In genomic region chr12:121656122-121656521, GRCh38 we compare ENCODE assay signal across 20 cellular contexts. TPM values are rescaled to one million over a fixed set of nuclear protein-coding genes. Genes with fewer than 3 reads are reported as not detected.
DNase-seq lines count a peak whose midpoint lies in the region; ATAC-seq and TF ChIP-seq lines count a peak whose summit lies in the region.
"Had no signal": no experiment of that assay in that cellular context is flagged by ENCODE, and none has a peak within 500 bp of the region (broad histone marks: within the 10 kb centered on the region; RNA-seq: fewer than 3 reads in every experiment).

No MANE protein-coding gene starts in this region.

- no peak overlapping the region for H3K4me3 Mint-ChIP-seq in T-helper 2 cell treated with Interferon-gamma antibody and Interleukin-4, amounts not matched to agents 5 μg/mL and 100 μg/mL, for 36 hours
- no peak overlapping the region for H3K4me3 Mint-ChIP-seq in CD4-positive, alpha-beta T cell
- no peak overlapping the region for H3K4me3 Mint-ChIP-seq in naive thymus-derived CD8-positive, alpha-beta T cell
- H3K4me3 Mint-ChIP-seq in stimulated activated effector memory CD8-positive, alpha-beta T cell treated with anti-CD3 and anti-CD28 coated beads, Interleukin-12 subunit alpha, Interleukin-12 subunit beta, amount 100 ng/mL, for 72 hours: no peak overlapping the region
- H3K4me3 Mint-ChIP-seq: CD8-positive, alpha-beta memory T cell had no signal

- peaks cover 25% of the 10 kb centered on the region for H3K36me3 Mint-ChIP-seq in T-helper 2 cell treated with Interferon-gamma antibody and Interleukin-4, amounts not matched to agents 5 μg/mL and 100 μg/mL, for 36 hours (ENCODE audit: low read depth)
- peaks cover 15% of the 10 kb centered on the region for H3K36me3 Mint-ChIP-seq in CD4-positive, alpha-beta T cell (ENCODE audit: low read depth)
- no peaks in the 10 kb centered on the region for H3K36me3 Mint-ChIP-seq in naive thymus-derived CD8-positive, alpha-beta T cell
- peaks cover 14% of the 10 kb centered on the region for H3K36me3 Mint-ChIP-seq in stimulated activated effector memory CD8-positive, alpha-beta T cell treated with anti-CD3 and anti-CD28 coated beads, Interleukin-12 subunit alpha, Interleukin-12 subunit beta, amount 100 ng/mL, for 72 hours

- TF ChIP-seq CTCF in CD4-positive, alpha-beta T cell (IDR thresholded peaks at IDR 0.05): no peak
- no peak for TF ChIP-seq CTCF in WERI-Rb-1 (IDR thresholded peaks at IDR 0.05; ENCODE audit: low read depth, low read length)
- no peak for TF ChIP-seq CTCF in ascending aorta (IDR thresholded peaks at IDR 0.05)

- H3K36me3 ChIP-seq in WERI-Rb-1: no peaks in the 10 kb centered on the region
- H3K36me3 ChIP-seq in ascending aorta: no peaks in the 10 kb centered on the region
- H3K36me3 ChIP-seq: SJSA1 had no signal

- CTCF ChIA-PET in CD4-positive, alpha-beta T cell (lab: Charles Lee): interaction anchor here (2.1 to 5.5 kb wide), 2 partner anchors 13 to 16 kb away, joined by 6 to 20 read pairs; partner anchors contain the start of gene MORN3

- H3K27ac Mint-ChIP-seq in T-helper 2 cell treated with Interferon-gamma antibody and Interleukin-4, amounts not matched to agents 5 μg/mL and 100 μg/mL, for 36 hours: peak overlapping the region; percentile 67
- H3K27ac Mint-ChIP-seq in CD4-positive, alpha-beta T cell: peak overlapping the region; percentile 68
- H3K27ac Mint-ChIP-seq in naive thymus-derived CD8-positive, alpha-beta T cell: peak overlapping the region in 8 of 10 donors; percentile 48 to 86 (median 75)
- no peak overlapping the region for H3K27ac Mint-ChIP-seq in stimulated activated effector memory CD8-positive, alpha-beta T cell treated with anti-CD3 and anti-CD28 coated beads, Interleukin-12 subunit alpha, Interleukin-12 subunit beta, amount 100 ng/mL, for 72 hours

- no peaks in the 10 kb centered on the region for H3K4me1 ChIP-seq in ascending aorta
- H3K4me1 ChIP-seq: SJSA1 had no signal

- H3K4me3 ChIP-seq in WERI-Rb-1 (ENCODE audit: low read depth, low read length): no peak overlapping the region
- no peak overlapping the region for H3K4me3 ChIP-seq in ascending aorta
- H3K4me3 ChIP-seq: PC-9, SJSA1 had no signal

- DNase-seq in T-helper 2 cell treated with Interferon-gamma antibody and Interleukin-4, amounts not matched to agents 5 μg/mL and 100 μg/mL, for 36 hours (ENCODE audit: low spot score): no peak
- DNase-seq in T-helper 2 cell: no peak
- DNase-seq in CD4-positive, alpha-beta T cell: no peak
- DNase-seq in WERI-Rb-1: no peak
- DNase-seq in naive thymus-derived CD8-positive, alpha-beta T cell: no peak
- DNase-seq in stimulated activated effector memory CD8-positive, alpha-beta T cell treated with anti-CD3 and anti-CD28 coated beads, Interleukin-12 subunit alpha, Interleukin-12 subunit beta, amount 100 ng/mL, for 72 hours (ENCODE audit: low spot score in 2 of 2): no peak
- DNase-seq in ascending aorta (ENCODE audit: low spot score in 2 of 2): no peak
- DNase-seq: 8988T; CD8-positive, alpha-beta memory T cell; Karpas-422; NCI-H1092; NCI-H1417 treated with DMSO at 0.1 percent for 48 hours; NCI-H1694 treated with DMSO at 0.1 percent for 48 hours; NCI-H2081; NCI-H2227 treated with DMSO at 0.1 percent for 48 hours; NCI-H526 treated with DMSO at 0.1 percent for 48 hours; PC-9 had no signal

- no peak overlapping the region for H3K27ac ChIP-seq in CD4-positive, alpha-beta T cell (ENCODE audit: low read depth, low read length)
- H3K27ac ChIP-seq in WERI-Rb-1 (peak overlapping the region; percentile 67), ascending aorta (no peak overlapping the region)
- H3K27ac ChIP-seq: PC-9, SJSA1 had no signal

- no peak for ATAC-seq in CD4-positive, alpha-beta T cell (ENCODE audit: poor library complexity)
- no peak for ATAC-seq in naive thymus-derived CD8-positive, alpha-beta T cell
- ATAC-seq in stimulated activated effector memory CD8-positive, alpha-beta T cell treated with anti-CD3 and anti-CD28 coated beads, Interleukin-12 subunit alpha, Interleukin-12 subunit beta, amount 100 ng/mL, for 72 hours: no peak
- ATAC-seq: Right ventricle myocardium inferior had no signal

- H3K27me3 Mint-ChIP-seq in T-helper 2 cell treated with Interferon-gamma antibody and Interleukin-4, amounts not matched to agents 5 μg/mL and 100 μg/mL, for 36 hours (ENCODE audit: low read depth): no peaks in the 10 kb centered on the region
- no peaks in the 10 kb centered on the region for H3K27me3 Mint-ChIP-seq in CD4-positive, alpha-beta T cell
- H3K27me3 Mint-ChIP-seq in naive thymus-derived CD8-positive, alpha-beta T cell: no peaks in the 10 kb centered on the region

- intact Hi-C loops in CD4-positive, alpha-beta T cell (cut with DNase I, micrococcal nuclease): no loop called here
- intact Hi-C loops in ascending aorta (cut with DNase I): no loop called here

- POLR2A ChIA-PET in CD4-positive, alpha-beta T cell (lab: Charles Lee): interaction anchor here (0.7 to 5.9 kb wide), 8 partner anchors 8 to 65 kb away, joined by 3 to 47 read pairs (median 4); partner anchors contain the start of genes MORN3 and ORAI1
- POLR2A ChIA-PET in naive thymus-derived CD8-positive, alpha-beta T cell (lab: Charles Lee): interaction anchor here (2.2 to 6.1 kb wide), 2 partner anchors 18 to 29 kb away, joined by 8 to 59 read pairs; no protein-coding TSS in a partner anchor

- H3K9me3 ChIP-seq in CD4-positive, alpha-beta T cell (ENCODE audit: control insufficient read depth, low read length): no peaks in the 10 kb centered on the region
- no peaks in the 10 kb centered on the region for H3K9me3 ChIP-seq in WERI-Rb-1 (ENCODE audit: severe bottlenecking)
- no peaks in the 10 kb centered on the region for H3K9me3 ChIP-seq in ascending aorta
- H3K9me3 ChIP-seq: SJSA1 had no signal

- H3K4me1 Mint-ChIP-seq in T-helper 2 cell treated with Interferon-gamma antibody and Interleukin-4, amounts not matched to agents 5 μg/mL and 100 μg/mL, for 36 hours (ENCODE audit: low read depth): peaks cover 43% of the 10 kb centered on the region
- H3K4me1 Mint-ChIP-seq in CD4-positive, alpha-beta T cell (ENCODE audit: low read depth): peaks cover 56% of the 10 kb centered on the region
- H3K4me1 Mint-ChIP-seq in naive thymus-derived CD8-positive, alpha-beta T cell: peaks cover 19 to 59% (median 52%) of the 10 kb centered on the region in 4 donors
- H3K4me1 Mint-ChIP-seq in stimulated activated effector memory CD8-positive, alpha-beta T cell treated with anti-CD3 and anti-CD28 coated beads, Interleukin-12 subunit alpha, Interleukin-12 subunit beta, amount 100 ng/mL, for 72 hours: peaks cover 62% of the 10 kb centered on the region

- H3K9me3 Mint-ChIP-seq in T-helper 2 cell treated with Interferon-gamma antibody and Interleukin-4, amounts not matched to agents 5 μg/mL and 100 μg/mL, for 36 hours: peaks cover 7% of the 10 kb centered on the region
- no peaks in the 10 kb centered on the region for H3K9me3 Mint-ChIP-seq in CD4-positive, alpha-beta T cell
- H3K9me3 Mint-ChIP-seq in naive thymus-derived CD8-positive, alpha-beta T cell: peaks cover 0 to 1% (median 0%) of the 10 kb centered on the region in 9 donors
- no peaks in the 10 kb centered on the region for H3K9me3 Mint-ChIP-seq in stimulated activated effector memory CD8-positive, alpha-beta T cell treated with anti-CD3 and anti-CD28 coated beads, Interleukin-12 subunit alpha, Interleukin-12 subunit beta, amount 100 ng/mL, for 72 hours
- H3K9me3 Mint-ChIP-seq: CD8-positive, alpha-beta memory T cell had no signal

- H3K27me3 ChIP-seq in CD4-positive, alpha-beta T cell (ENCODE audit: control insufficient read depth, insufficient read depth, low read length): no peaks in the 10 kb centered on the region
- H3K27me3 ChIP-seq in WERI-Rb-1 (ENCODE audit: insufficient read depth, low read depth, severe bottlenecking) (no peaks in the 10 kb centered on the region), ascending aorta (no peaks in the 10 kb centered on the region)
- H3K27me3 ChIP-seq: SJSA1 had no signal

RNA-seq across cellular contexts. Expression of gene MORN3, which starts 13.3 kb away (rescaled TPM):
- total RNA-seq in CD4-positive, alpha-beta T cell: 10 to 100 TPM in 1 of 2 experiments, 1 to 10 TPM in 1; 9.8 to 11.9 TPM
- total RNA-seq in naive thymus-derived CD8-positive, alpha-beta T cell: 10 to 100 TPM; 13.3 to 14.0 TPM
- polyA plus RNA-seq in naive thymus-derived CD8-positive, alpha-beta T cell: 1 to 10 TPM; 1.1 to 4.8 (median 1.8) TPM
- not detected for total RNA-seq in ascending aorta
- total RNA-seq: RPMI7951, SJSA1 had no signal

RNA-seq across cellular contexts. Expression of gene ORAI1, which starts 29.8 kb away (rescaled TPM):
- total RNA-seq in CD4-positive, alpha-beta T cell: 10 to 100 TPM; 39.7 to 42.3 TPM
- total RNA-seq in naive thymus-derived CD8-positive, alpha-beta T cell: 10 to 100 TPM; 44.6 to 45.7 TPM
- polyA plus RNA-seq in naive thymus-derived CD8-positive, alpha-beta T cell: 100 to 1,000 TPM; 122 to 158 (median 134) TPM
- 24.6 TPM for total RNA-seq in ascending aorta

RNA-seq across cellular contexts. Expression of gene TMEM120B, which starts 56.4 kb away (rescaled TPM):
- 1 to 10 TPM; 7.3 to 7.7 TPM for total RNA-seq in CD4-positive, alpha-beta T cell
- total RNA-seq in naive thymus-derived CD8-positive, alpha-beta T cell: 10 to 100 TPM; 13.3 to 14.4 TPM
- polyA plus RNA-seq in naive thymus-derived CD8-positive, alpha-beta T cell: 1 to 10 TPM; 2.1 to 2.5 (median 2.4) TPM
- 9.7 TPM for total RNA-seq in ascending aorta

Comparison
In these comparisons a context has a peak if more than half of its experiments do, and no peak if none do; other contexts are left out.
1. RNA of gene MORN3, which starts 13.3 kb away (total RNA-seq): 13.3 to 14.0 TPM in naive thymus-derived CD8-positive, alpha-beta T cell and 9.8 to 11.9 TPM in CD4-positive, alpha-beta T cell; not detected in ascending aorta (single experiment); every median in the first group is over 10 times any median in the second.